In genomic region chr9:109118802-109119438, GRCh38 we compare ENCODE assay signal across 1 cellular context.
TF ChIP-seq lines count a peak whose summit lies in the region.

No MANE protein-coding gene starts in this region.

TF ChIP-seq in GM12878, 131 proteins besides CTCF, POLR2A, EP300 and RAD21 (continued from another document):
- 0 out of 2 replicates have a peak, but pooled peaks have one; percentile 36 for TF ChIP-seq TCF3 (IDR thresholded peaks at IDR 0.05; ENCODE audit: borderline replicate concordance, insufficient read depth, low read depth, low read length)
- TF ChIP-seq MEF2A (IDR thresholded peaks at IDR 0.05; ENCODE audit: insufficient read depth, low read depth, low read length), result no peak
- no peak for TF ChIP-seq TCF7 (IDR thresholded peaks at IDR 0.05; ENCODE audit: borderline replicate concordance)
- peak; percentile 23 for TF ChIP-seq MYC (IDR thresholded peaks at IDR 0.05; ENCODE audit: insufficient read depth, insufficient read length, insufficient replicate concordance, low read length, severe bottlenecking)
- no peak for TF ChIP-seq SREBF1 (IDR thresholded peaks at IDR 0.05; ENCODE audit: low read length)
